In genomic region chr10:34868589-34868988, GRCh38 we compare ENCODE assay signal across 17 cellular contexts. TPM values are rescaled to one million over a fixed set of nuclear protein-coding genes. Genes with fewer than 3 reads are reported as not detected.
DNase-seq lines count a peak whose midpoint lies in the region; ATAC-seq, FAIRE-seq and TF ChIP-seq lines count a peak whose summit lies in the region.
"Had no signal": no experiment of that assay in that cellular context is flagged by ENCODE, and none has a peak within 500 bp of the region (broad histone marks: within the 10 kb centered on the region; RNA-seq: fewer than 3 reads in every experiment).

No MANE protein-coding gene starts in this region.

- no peak overlapping the region for H3K4me2 ChIP-seq in GM23338
- no peak overlapping the region for H3K4me2 ChIP-seq in H1 (ENCODE audit: insufficient read depth in 1 of 2, low read depth in 2 of 2, low read length in 2 of 2)
- H3K4me2 ChIP-seq: BLaER1 had no signal

- no peak for FAIRE-seq in H1 (lab: Jason Lieb, UNC)
- FAIRE-seq: A204.1 had no signal

- no peaks in the 10 kb centered on the region for H3K79me2 ChIP-seq in GM23338 (replicated peaks; ENCODE audit: insufficient read depth)
- no peaks in the 10 kb centered on the region for H3K79me2 ChIP-seq in H1 (ENCODE audit: control insufficient read depth in 1 of 2, insufficient read depth in 2 of 2, low read length in 2 of 2)

- peaks cover 3% of the 10 kb centered on the region for H3K27me3 Mint-ChIP-seq in GM23338 (ENCODE audit: insufficient read depth, low read depth, poor library complexity)

- no peaks in the 10 kb centered on the region for H3K9me3 Mint-ChIP-seq in GM23338
- H3K9me3 Mint-ChIP-seq: H9 had no signal

- DNase-seq in GM23338 (ENCODE audit: low spot score): no peak
- DNase-seq in H1 (ENCODE audit: low read depth in 1 of 2, low spot score in 2 of 2): no peak
- DNase-seq in activated CD4-positive, CD25-positive, alpha-beta regulatory T cell (lab: John Stamatoyannopoulos, UW): no peak
- no peak for DNase-seq in NCI-H1105 (lab: John Stamatoyannopoulos, UW)
- no peak for DNase-seq in NCI-H128 (lab: John Stamatoyannopoulos, UW; ENCODE audit: unreplicated experiment)
- DNase-seq: CD4-positive, alpha-beta memory T cell; DMS153; DMS79; GF-D8; GOT3; H9; Karpas-422 had no signal

- no peak overlapping the region for H2BK12ac ChIP-seq in H1 (ENCODE audit: low read depth, low read length)

- no peak overlapping the region for H3K18ac ChIP-seq in H1 (ENCODE audit: extremely low read depth, low read length)

- TF ChIP-seq CTCF in GM23338 (conservative IDR thresholded peaks at IDR 0.05; ENCODE audit: low read depth in 2 of 2): no peak
- no peak for TF ChIP-seq CTCF in H1 (IDR thresholded peaks at IDR 0.05; ENCODE audit: control extremely low read depth in 1 of 3, insufficient read depth in 1 of 3, low read depth in 1 of 3, low read length in 3 of 3)

- TF ChIP-seq POLR2A in H1 (IDR thresholded peaks at IDR 0.05; ENCODE audit: control extremely low read depth in 1 of 2, low read depth in 2 of 2, low read length in 2 of 2): no peak

- peaks cover 17% of the 10 kb centered on the region for H3K4me1 Mint-ChIP-seq in GM23338
- H3K4me1 Mint-ChIP-seq: CD14-positive monocyte had no signal

- H3K27ac Mint-ChIP-seq in GM23338: no peak overlapping the region
- H3K27ac Mint-ChIP-seq: H9 had no signal

- H3K4me3 ChIP-seq in GM23338: no peak overlapping the region
- H3K4me3 ChIP-seq in H1 (ENCODE audit: extremely low read depth in 1 of 4, insufficient read depth in 2 of 4, low read depth in 3 of 4, low read length in 4 of 4): no peak overlapping the region
- H3K4me3 ChIP-seq in thymus (ENCODE audit: low read length): no peak overlapping the region
- H3K4me3 ChIP-seq: BLaER1 had no signal

- H2AFZ ChIP-seq in GM23338 (0 out of 2 replicates have a peak overlapping the region, but pooled peaks have one; percentile 57), H1 (ENCODE audit: low read length) (no peak overlapping the region)

- no peaks in the 10 kb centered on the region for H3K36me3 Mint-ChIP-seq in GM23338 (ENCODE audit: low read depth)
- H3K36me3 Mint-ChIP-seq: CD14-positive monocyte; CD4-positive, alpha-beta memory T cell had no signal

- H3K56ac ChIP-seq in H1 (replicated peaks; ENCODE audit: insufficient read length, low read depth, low read length): no peak overlapping the region

- TF ChIP-seq EP300 in H1 (IDR thresholded peaks at IDR 0.05; ENCODE audit: borderline replicate concordance in 1 of 2, low read depth in 2 of 2, low read length in 2 of 2): no peak

- H3K27me3 ChIP-seq in GM23338 (ENCODE audit: insufficient read depth): no peaks in the 10 kb centered on the region
- H3K27me3 ChIP-seq in H1 (replicated peaks in 1 of 4; ENCODE audit: control insufficient read depth in 3 of 4, extremely low read depth in 1 of 4, insufficient read depth in 3 of 4, low read length in 3 of 4): no peaks in the 10 kb centered on the region
- no peaks in the 10 kb centered on the region for H3K27me3 ChIP-seq in thymus (ENCODE audit: control insufficient read depth, insufficient read depth)
- H3K27me3 ChIP-seq: BLaER1 had no signal

- H3K4me1 ChIP-seq in GM23338 (ENCODE audit: insufficient read depth) (peaks cover 8% of the 10 kb centered on the region), H1 (replicated peaks in 1 of 4; ENCODE audit: control insufficient read depth in 3 of 4, insufficient read depth in 4 of 4, low read length in 3 of 4) (peaks cover 0 to 8% (median 2%) of the 10 kb centered on the region in 4 experiments; a peak in 4 of 7 replicates), thymus (ENCODE audit: control insufficient read depth, insufficient read depth, low read length) (peaks cover 19% of the 10 kb centered on the region)

- no peaks in the 10 kb centered on the region for H3K9me2 ChIP-seq in GM23338 (ENCODE audit: insufficient read depth)

- H2BK5ac ChIP-seq in H1 (ENCODE audit: low read depth, low read length): no peak overlapping the region

- H2BK120ac ChIP-seq in H1 (replicated peaks; ENCODE audit: low read depth, low read length): no peak overlapping the region

- H4K20me1 ChIP-seq in GM23338 (replicated peaks; ENCODE audit: insufficient read depth) (no peaks in the 10 kb centered on the region), H1 (replicated peaks in 1 of 2; ENCODE audit: control insufficient read depth in 1 of 2, insufficient read depth in 2 of 2, low read length in 2 of 2) (no peaks in the 10 kb centered on the region)
- H4K20me1 ChIP-seq: BLaER1 had no signal

- H3K79me1 ChIP-seq in H1 (ENCODE audit: low read depth, low read length): no peaks in the 10 kb centered on the region

- H3F3A ChIP-seq in GM23338 (replicated peaks; ENCODE audit: low read depth): no peaks in the 10 kb centered on the region

- no peaks in the 10 kb centered on the region for H3K9me3 ChIP-seq in KOPT-K1 (ENCODE audit: insufficient read depth, low read length, poor library complexity, severe bottlenecking)
- H3K9me3 ChIP-seq in H1 (ENCODE audit: insufficient read depth in 2 of 2, low read depth in 1 of 2, low read length in 1 of 2): no peaks in the 10 kb centered on the region
- no peaks in the 10 kb centered on the region for H3K9me3 ChIP-seq in thymus (ENCODE audit: control insufficient read depth)
- H3K9me3 ChIP-seq: BLaER1 had no signal

- CTCF ChIA-PET in H1 (lab: Charles Lee; ENCODE audit: partially characterized antibody): no interaction called here

- no peak overlapping the region for H2AK5ac ChIP-seq in H1 (ENCODE audit: low read depth, low read length)

- WGBS in H1 (ENCODE audit: extremely low coverage in 1 of 2, insufficient coverage in 1 of 2, insufficient read length in 1 of 2, insufficient replicate concordance in 2 of 2, low coverage in 1 of 2, low lambda C conversion rate in 2 of 2, missing lambda C conversion rate in 1 of 2), 2 experiments: 80% methylated on average over 2 of the region's 6 CpGs; no CpG with 5 or more reads in 1 of the 2 experiments
- 85% methylated on average over 6 of the region's 6 CpGs for WGBS in thymus

- no peak for ATAC-seq in GM23338

- no peak overlapping the region for H4K91ac ChIP-seq in H1 (replicated peaks; ENCODE audit: insufficient read length, low read length)

- H2BK20ac ChIP-seq in H1 (ENCODE audit: low read length): no peak overlapping the region

- H4K8ac ChIP-seq in H1 (ENCODE audit: extremely low read depth, insufficient read depth, low read length): no peak overlapping the region

- no peak for TF ChIP-seq RAD21 in H1 (IDR thresholded peaks at IDR 0.05 in 1 of 2, conservative IDR thresholded peaks at IDR 0.05 in 1 of 2; ENCODE audit: low read depth in 2 of 2, low read length in 2 of 2)

- no peaks in the 10 kb centered on the region for H3K23me2 ChIP-seq in H1 (ENCODE audit: low read depth, low read length)

- H3K4me3 Mint-ChIP-seq in GM23338: no peak overlapping the region
- H3K4me3 Mint-ChIP-seq: CD14-positive monocyte; CD4-positive, alpha-beta memory T cell; H9 had no signal

- H3K36me3 ChIP-seq in GM23338 (ENCODE audit: insufficient read depth): no peaks in the 10 kb centered on the region
- no peaks in the 10 kb centered on the region for H3K36me3 ChIP-seq in KOPT-K1 (ENCODE audit: insufficient read depth, low read length)
- no peaks in the 10 kb centered on the region for H3K36me3 ChIP-seq in H1 (ENCODE audit: control insufficient read depth in 2 of 4, insufficient read depth in 4 of 4, low read length in 3 of 4)
- H3K36me3 ChIP-seq in thymus (ENCODE audit: control insufficient read depth, insufficient read depth): no peaks in the 10 kb centered on the region
- H3K36me3 ChIP-seq: BLaER1 had no signal

- H3K14ac ChIP-seq in H1 (ENCODE audit: insufficient read length): no peak overlapping the region

- no peak overlapping the region for H4K5ac ChIP-seq in H1 (ENCODE audit: insufficient read length, low read depth, low read length)

- no peak overlapping the region for H3K23ac ChIP-seq in H1 (ENCODE audit: insufficient read length)

- no peak overlapping the region for H3K9ac ChIP-seq in H1 (replicated peaks in 1 of 4; ENCODE audit: extremely low read depth in 1 of 4, low read depth in 3 of 4, low read length in 3 of 4)
- H3K9ac ChIP-seq: BLaER1 had no signal

- no peak overlapping the region for H2BK15ac ChIP-seq in H1 (ENCODE audit: low read length)

- H3K4ac ChIP-seq in H1 (replicated peaks; ENCODE audit: insufficient read length, low read depth, low read length): no peak overlapping the region

- POLR2A ChIA-PET in H1 (lab: Charles Lee; ENCODE audit: partially characterized antibody): interaction anchor here (1.1 kb wide), 1 partner anchor 46 kb away, joined by 6 read pairs; no protein-coding TSS in a partner anchor

- no peak overlapping the region for H3K27ac ChIP-seq in GM23338 (ENCODE audit: low read depth)
- H3K27ac ChIP-seq in KOPT-K1 (ENCODE audit: low read depth, low read length, poor library complexity, severe bottlenecking): peak overlapping the region; percentile 90
- H3K27ac ChIP-seq in H1 (ENCODE audit: low read depth, low read length): no peak overlapping the region
- H3K27ac ChIP-seq in thymus (ENCODE audit: low read depth): peak overlapping the region; percentile 78
- H3K27ac ChIP-seq: BLaER1 had no signal

TF ChIP-seq in H1, 55 proteins besides CTCF, POLR2A, EP300 and RAD21 (continues in another document):
- TF ChIP-seq CREB1 (IDR thresholded peaks at IDR 0.05) (no peak), TAF1 (IDR thresholded peaks at IDR 0.05; ENCODE audit: low read depth, low read length) (no peak), ATF2 (IDR thresholded peaks at IDR 0.05; ENCODE audit: low read length) (no peak)

RNA-seq across cellular contexts. Expression of gene PARD3, which starts 53.5 kb away (rescaled TPM):
- total RNA-seq in GM23338 (2014; rRNA removed; shearing (Covaris generic)): 41.7 and 51.4 TPM in 2 replicates
- 30.1 and 30.2 TPM in 2 replicates for polyA plus RNA-seq in GM23338 (2016; fragmentation: Nextera tagmentation; extraction: Ambion mirVana)
- total RNA-seq in H1 (2021; fragmentation: NEBNext Ultra II Directional; extraction: Animal tissue kit (Norgen Biotek cat#: 25700)): 47.9 and 49.1 TPM in 2 replicates
- 14.3 and 19.7 TPM in 2 replicates for polyA plus RNA-seq in H1 (2011; rRNA removed)
- 27.5 TPM for polyA plus RNA-seq in H1 (2011; cell fraction: cytosol; rRNA removed)
- polyA plus RNA-seq in H1 (2011; cell fraction: nucleus; rRNA removed): 25.6 TPM
- polyA plus RNA-seq in H1 (2012, experiment 1 of 2): 32.4 to 53.5 TPM (median 36.9 TPM) in 4 replicates
- 3.6 TPM for polyA plus RNA-seq in H1 (2012, experiment 2 of 2)
- polyA plus RNA-seq in H1 (2013, experiment 1 of 2): 38.8 TPM
- polyA plus RNA-seq in H1 (2013, experiment 2 of 2): 39.8 TPM
- 74.4 and 97.7 TPM in 2 replicates for polyA minus RNA-seq in H1 (2011; rRNA and poly(A)+ RNA removed)
- polyA minus RNA-seq in H1 (2011; cell fraction: cytosol; rRNA and poly(A)+ RNA removed): 31.5 TPM
- polyA minus RNA-seq in H1 (2011; cell fraction: nucleus; rRNA and poly(A)+ RNA removed): 93.5 TPM
- 13.3 TPM for polyA plus RNA-seq in thymus

Comparison
In these comparisons a context has a peak if more than half of its experiments do, and no peak if none do; other contexts are left out.
1. H3K27ac ChIP-seq: peak in KOPT-K1 (single experiment) and thymus (single experiment); none in GM23338 (single experiment) and H1 (single experiment).